In genomic region chr10:68876919-68877250, GRCh38 we compare ENCODE assay signal across 1 cellular context.
TF ChIP-seq lines count a peak whose summit lies in the region.

No MANE protein-coding gene starts in this region.

TF ChIP-seq in H1, 55 proteins besides CTCF, POLR2A, EP300 and RAD21:
- no peak for TF ChIP-seq ATF2 (IDR thresholded peaks at IDR 0.05; ENCODE audit: low read length)
- no peak for TF ChIP-seq POLR2AphosphoS5 (IDR thresholded peaks at IDR 0.05; ENCODE audit: low read depth, low read length)
- TF ChIP-seq CHD1 (IDR thresholded peaks at IDR 0.05; ENCODE audit: low read depth, low read length): no peak
- TF ChIP-seq ASH2L (IDR thresholded peaks at IDR 0.05; ENCODE audit: low read length): no peak
- TF ChIP-seq FOSL1 (IDR thresholded peaks at IDR 0.05; ENCODE audit: insufficient read depth, low read depth, low read length): no peak
- no peak for TF ChIP-seq BACH1 (IDR thresholded peaks at IDR 0.05; ENCODE audit: low read length)
- no peak for TF ChIP-seq CBX5 (IDR thresholded peaks at IDR 0.05; ENCODE audit: low read depth, low read length)
- no peak for TF ChIP-seq JUND (IDR thresholded peaks at IDR 0.05; ENCODE audit: low read length)
- no peak for TF ChIP-seq SUZ12 (IDR thresholded peaks at IDR 0.05; ENCODE audit: low read length)
- TF ChIP-seq USF2 (IDR thresholded peaks at IDR 0.05; ENCODE audit: low read length): no peak
- no peak for TF ChIP-seq SIRT6 (IDR thresholded peaks at IDR 0.05; ENCODE audit: low read length)
- TF ChIP-seq POU5F1 (IDR thresholded peaks at IDR 0.05; ENCODE audit: low read depth, low read length): no peak
